8 cellular contexts compared by ENCODE assay signal in genomic region chr19:8512991-8513686, GRCh38. TPM values are rescaled to one million over a fixed set of nuclear protein-coding genes. Genes with fewer than 3 reads are reported as not detected.
DNase-seq lines count a peak whose midpoint lies in the region; ATAC-seq and TF ChIP-seq lines count a peak whose summit lies in the region.

No MANE protein-coding gene starts in this region.

- H3K36me3 ChIP-seq in heart left ventricle (peaks cover 0 to 18% (median 4%) of the 10 kb centered on the region in 9 donors), brain microvascular endothelial cell (replicated peaks) (no peaks in the 10 kb centered on the region), mesendoderm (ENCODE audit: control insufficient read depth, insufficient read depth, low read length) (no peaks in the 10 kb centered on the region), upper lobe of left lung (peaks cover 0 to 15% (median 3%) of the 10 kb centered on the region in 4 donors)

- peak overlapping the region; percentile 42 for H3K4ac ChIP-seq in mesendoderm (ENCODE audit: low read depth, low read length)

- no peak for ATAC-seq in heart left ventricle
- no peak for ATAC-seq in Right ventricle myocardium inferior
- ATAC-seq in upper lobe of left lung (ENCODE audit: low FRiP score in 2 of 2) = no peak
- no peak for ATAC-seq in GM18502 (IDR thresholded peaks at IDR 0.05; ENCODE audit: poor library complexity, unreplicated experiment)

- H3K27me3 ChIP-seq in heart left ventricle = no peaks in the 10 kb centered on the region
- no peaks in the 10 kb centered on the region for H3K27me3 ChIP-seq in brain microvascular endothelial cell (replicated peaks)
- H3K27me3 ChIP-seq in mesendoderm (ENCODE audit: insufficient read depth, low read length, poor library complexity) = no peaks in the 10 kb centered on the region
- H3K27me3 ChIP-seq in upper lobe of left lung = no peaks in the 10 kb centered on the region

- WGBS in heart left ventricle, 4 donors = 46 to 60% (median 59%) methylated on average over 16 to 19 of the region's 19 CpGs
- WGBS in mesendoderm (ENCODE audit: extremely low coverage, insufficient coverage, low lambda C conversion rate) = no CpG with 5 or more reads among the region's 19 CpGs
- WGBS in upper lobe of left lung, 2 donors = 29 to 58% methylated on average over 7 to 16 of the region's 19 CpGs

- H2AK5ac ChIP-seq in mesendoderm (ENCODE audit: low read length) = peak overlapping the region; percentile 90

- H2BK120ac ChIP-seq in mesendoderm (ENCODE audit: low read depth, low read length) = no peak overlapping the region

- H3K23ac ChIP-seq in mesendoderm (ENCODE audit: low read length) = peak overlapping the region; percentile 91

- H4K8ac ChIP-seq in mesendoderm (ENCODE audit: low read depth, low read length) = no peak overlapping the region

- H3K4me2 ChIP-seq in mesendoderm (ENCODE audit: low read length) = peak overlapping the region; percentile 35

- peak overlapping the region; percentile 95 to 100 (median 99) for H3K27ac ChIP-seq in heart left ventricle
- H3K27ac ChIP-seq in brain microvascular endothelial cell = peak overlapping the region; percentile 99
- H3K27ac ChIP-seq in mesendoderm (ENCODE audit: low read depth, low read length) = peak overlapping the region; percentile 97
- peak overlapping the region; percentile 94 to 100 (median 99) for H3K27ac ChIP-seq in upper lobe of left lung

- H3K9me3 ChIP-seq in heart left ventricle (no peaks in the 10 kb centered on the region), upper lobe of left lung (no peaks in the 10 kb centered on the region)

- in situ Hi-C loops in brain microvascular endothelial cell (cut with HindIII; ENCODE audit: low pct_ligation_motif_present, low sequenced_read_pairs) = no loop called here

- no peaks in the 10 kb centered on the region for H3K79me2 ChIP-seq in mesendoderm (ENCODE audit: control insufficient read depth, insufficient read depth, low read length)

- H3K4me3 ChIP-seq in heart left ventricle (peak overlapping the region; percentile 19 to 94 (median 86)), brain microvascular endothelial cell (ENCODE audit: low read depth, low read length) (peak overlapping the region; percentile 73), mesendoderm (ENCODE audit: low read length) (no peak overlapping the region), upper lobe of left lung (peak overlapping the region; percentile 46 to 78 (median 70))

- no peak overlapping the region for H2BK5ac ChIP-seq in mesendoderm (ENCODE audit: low read length)

- DNase-seq in heart left ventricle = peak in 1 of 5 donors; percentile 41
- DNase-seq in Right ventricle myocardium inferior (ENCODE audit: missing footprints) = no peak
- DNase-seq in brain microvascular endothelial cell = no peak
- peak; percentile 40 for DNase-seq in mesendoderm
- DNase-seq in upper lobe of left lung = peak in 1 of 2 donors; percentile 81
- DNase-seq in T-helper 9 cell = no peak
- DNase-seq in erythroblast (lab: John Stamatoyannopoulos, UW) = no peak

- TF ChIP-seq CTCF in heart left ventricle (IDR thresholded peaks at IDR 0.05) (no peak), brain microvascular endothelial cell (IDR thresholded peaks at IDR 0.05; ENCODE audit: low read depth, low read length, missing control alignments) (no peak), upper lobe of left lung (IDR thresholded peaks at IDR 0.05) (no peak)

- H3K18ac ChIP-seq in mesendoderm (ENCODE audit: low read length) = no peak overlapping the region

- no peak overlapping the region for H2BK15ac ChIP-seq in mesendoderm (replicated peaks; ENCODE audit: low read depth)

- H4K5ac ChIP-seq in mesendoderm (ENCODE audit: low read length) = no peak overlapping the region

- H3K79me1 ChIP-seq in mesendoderm (ENCODE audit: low read length) = peaks cover 3% of the 10 kb centered on the region

- H3K9ac ChIP-seq in mesendoderm (ENCODE audit: low read length) = peak overlapping the region; percentile 74

- intact Hi-C loops in heart left ventricle (cut with DNase I) = loop anchor here in 3 of 10 donors (5.0 kb wide), 2 partner anchors 66 to 101 kb away; partner anchors contain the start of gene MARCHF2 (in 2 of the 3)
- intact Hi-C loops in Right ventricle myocardium inferior (cut with DNase I) = loop anchor here (2.0 to 10.0 kb wide), 2 partner anchors 100 to 248 kb away; partner anchors contain the start of gene MARCHF2

- H3K56ac ChIP-seq in mesendoderm (ENCODE audit: low read length) = peak overlapping the region; percentile 94

- TF ChIP-seq EP300 in upper lobe of left lung (IDR thresholded peaks at IDR 0.05) = no peak

- TF ChIP-seq POLR2A in heart left ventricle (IDR thresholded peaks at IDR 0.05) (no peak), upper lobe of left lung (IDR thresholded peaks at IDR 0.05) (no peak), erythroblast (IDR thresholded peaks at IDR 0.05; ENCODE audit: low read length) (no peak)

- peaks cover 8 to 56% (median 17%) of the 10 kb centered on the region in 12 donors for H3K4me1 ChIP-seq in heart left ventricle
- H3K4me1 ChIP-seq in mesendoderm (ENCODE audit: control insufficient read depth, low read depth, low read length) = peaks cover 4% of the 10 kb centered on the region
- peaks cover 29 to 56% (median 44%) of the 10 kb centered on the region in 4 donors for H3K4me1 ChIP-seq in upper lobe of left lung

RNA-seq across cellular contexts. Expression of gene ZNF414, which starts 0.8 kb away (rescaled TPM):
- total RNA-seq in heart left ventricle (10 to 100 TPM in 7 of 9 donors, 1 to 10 TPM in 2; 5.6 to 17.2 (median 13.7) TPM), Right ventricle myocardium inferior (9.8 TPM), upper lobe of left lung (10 to 100 TPM; 10.5 to 39.8 (median 25.4) TPM)
- polyA plus RNA-seq in heart left ventricle = 10 to 100 TPM; 20.1 to 26.6 TPM
- 25.9 TPM for polyA plus RNA-seq in mesendoderm (2013, experiment 1 of 2)
- 24.4 TPM for polyA plus RNA-seq in mesendoderm (2013, experiment 2 of 2)

RNA-seq across cellular contexts. Expression of gene PRAM1, which starts 10.7 kb away (rescaled TPM):
- total RNA-seq in heart left ventricle (1 to 10 TPM in 2 of 9 donors, under 1 TPM in 6, not detected in 1; 0.23 to 9.9 (median 0.53) TPM), Right ventricle myocardium inferior (0.78 TPM), upper lobe of left lung (10 to 100 TPM in 4 of 6 donors, 1 to 10 TPM in 2; 8.7 to 66.0 (median 36.4) TPM)
- polyA plus RNA-seq in heart left ventricle = under 1 TPM; 0.53 to 0.72 TPM
- 0.06 TPM for polyA plus RNA-seq in mesendoderm (2013, experiment 1 of 2)
- polyA plus RNA-seq in mesendoderm (2013, experiment 2 of 2) = 0.08 TPM
